Comparison of ENCODE assay signal across 1 cellular context in genomic region chr16:89572478-89573205, GRCh38.
TF ChIP-seq lines count a peak whose summit lies in the region.

No MANE protein-coding gene starts in this region.

TF ChIP-seq in HepG2, 621 proteins besides CTCF, POLR2A, EP300 and RAD21 (continued from another document):
- TF ChIP-seq ZNF18 (CRISPR knock-in tag; IDR thresholded peaks at IDR 0.05; ENCODE audit: insufficient replicate concordance) (peak; percentile 49), ZNF354B (CRISPR knock-in tag; IDR thresholded peaks at IDR 0.05) (no peak), ZFP62 (CRISPR knock-in tag; IDR thresholded peaks at IDR 0.05) (no peak), ZNF292 (CRISPR knock-in tag; IDR thresholded peaks at IDR 0.05; ENCODE audit: borderline replicate concordance, low read depth) (peak; percentile 94), CBFB (CRISPR knock-in tag; IDR thresholded peaks at IDR 0.05) (peak; percentile 69; the same call in 1 of the 2 replicates), HIC2 (CRISPR knock-in tag; IDR thresholded peaks at IDR 0.05; ENCODE audit: low read depth) (peak; percentile 44; the same call in 1 of the 2 replicates), NCOR1 (IDR thresholded peaks at IDR 0.05; ENCODE audit: borderline replicate concordance, low read length) (peak; percentile 81), ZNF550 (CRISPR knock-in tag; IDR thresholded peaks at IDR 0.05; ENCODE audit: borderline replicate concordance) (no peak), SNAPC5 (CRISPR knock-in tag; IDR thresholded peaks at IDR 0.05; ENCODE audit: borderline replicate concordance) (no peak), POGK (CRISPR knock-in tag; conservative IDR thresholded peaks at IDR 0.05) (no peak), CHD4 (IDR thresholded peaks at IDR 0.05; ENCODE audit: borderline replicate concordance, low read length) (0 out of 2 replicates have a peak, but pooled peaks have one; percentile 37), RBAK (CRISPR knock-in tag; IDR thresholded peaks at IDR 0.05) (no peak), GATA4 (IDR thresholded peaks at IDR 0.05; ENCODE audit: borderline replicate concordance, low read depth) (no peak), ARID4A (CRISPR knock-in tag; IDR thresholded peaks at IDR 0.05; ENCODE audit: borderline replicate concordance) (peak; percentile 65; the same call in 1 of the 2 replicates), ZSCAN29 (CRISPR knock-in tag; conservative IDR thresholded peaks at IDR 0.05) (peak; percentile 92), TCF7L2 (IDR thresholded peaks at IDR 0.05; ENCODE audit: low read depth, low read length) (no peak), HMGXB4 (CRISPR knock-in tag; IDR thresholded peaks at IDR 0.05; ENCODE audit: borderline replicate concordance in 1 of 2, low read depth in 1 of 2) (peak; percentile 60 to 63; a peak in 3 of 4 replicates), KDM3A (CRISPR knock-in tag; IDR thresholded peaks at IDR 0.05; ENCODE audit: low read depth) (peak; percentile 70), XBP1 (CRISPR knock-in tag; IDR thresholded peaks at IDR 0.05) (no peak), PRDM10 (CRISPR knock-in tag; IDR thresholded peaks at IDR 0.05; ENCODE audit: low read depth) (peak; percentile 90), ZNF704 (CRISPR knock-in tag; IDR thresholded peaks at IDR 0.05; ENCODE audit: borderline replicate concordance) (peak; percentile 88), GTF3A (CRISPR knock-in tag; conservative IDR thresholded peaks at IDR 0.05) (no peak), ZNF136 (CRISPR knock-in tag; IDR thresholded peaks at IDR 0.05; ENCODE audit: low read depth) (no peak), BCL6 (CRISPR knock-in tag; IDR thresholded peaks at IDR 0.05) (no peak; the same call in 1 of the 2 replicates), PITX1 (CRISPR knock-in tag; IDR thresholded peaks at IDR 0.05) (peak; percentile 83), ZNF563 (CRISPR knock-in tag; IDR thresholded peaks at IDR 0.05) (no peak)
